11 cellular contexts compared by ENCODE assay signal in genomic region chr5:139193928-139194327, GRCh38. TPM values are rescaled to one million over a fixed set of nuclear protein-coding genes. Genes with fewer than 3 reads are reported as not detected.
DNase-seq lines count a peak whose midpoint lies in the region; ATAC-seq and TF ChIP-seq lines count a peak whose summit lies in the region.
"Had no signal": no experiment of that assay in that cellular context is flagged by ENCODE, and none has a peak within 500 bp of the region (broad histone marks: within the 10 kb centered on the region; RNA-seq: fewer than 3 reads in every experiment).

No MANE protein-coding gene starts in this region.

- H3K36me3 ChIP-seq in Caco-2 (ENCODE audit: control insufficient read depth, insufficient read depth, low read length): no peaks in the 10 kb centered on the region
- no peaks in the 10 kb centered on the region for H3K36me3 ChIP-seq in adrenal gland (replicated peaks in 1 of 2)
- no peaks in the 10 kb centered on the region for H3K36me3 ChIP-seq in liver (ENCODE audit: control insufficient read depth in 4 of 4, insufficient read depth in 3 of 4, low read depth in 1 of 4, low read length in 3 of 4)
- H3K36me3 ChIP-seq in lower lobe of right lung: no peaks in the 10 kb centered on the region
- H3K36me3 ChIP-seq: neutrophil had no signal

- ATAC-seq in lower lobe of right lung (no peak), HG03095 (IDR thresholded peaks at IDR 0.05; ENCODE audit: unreplicated experiment) (no peak)

- H3K27ac ChIP-seq in adrenal gland: peak overlapping the region in 3 of 5 donors; percentile 0 to 66 (median 62)
- H3K27ac ChIP-seq in liver (ENCODE audit: low read depth in 1 of 2, low read length in 2 of 2): no peak overlapping the region
- H3K27ac ChIP-seq in lower lobe of right lung: no peak overlapping the region
- H3K27ac ChIP-seq: neutrophil had no signal

- no peak overlapping the region for H3K9ac ChIP-seq in liver (ENCODE audit: low read depth in 1 of 2, low read length in 2 of 2)

- H3K27me3 ChIP-seq in Caco-2 (replicated peaks; ENCODE audit: control insufficient read depth, insufficient read depth, low read length) (no peaks in the 10 kb centered on the region), adrenal gland (no peaks in the 10 kb centered on the region), liver (ENCODE audit: control insufficient read depth in 4 of 4, insufficient read depth in 4 of 4, low read length in 3 of 4) (no peaks in the 10 kb centered on the region), lower lobe of right lung (ENCODE audit: low read depth) (no peaks in the 10 kb centered on the region)
- H3K27me3 ChIP-seq: neutrophil had no signal

- peaks cover 13% of the 10 kb centered on the region for H3K36me3 Mint-ChIP-seq in Caco-2 (ENCODE audit: insufficient read depth, unreplicated experiment)

- no peaks in the 10 kb centered on the region for H3K9me3 ChIP-seq in Caco-2
- H3K9me3 ChIP-seq in adrenal gland (replicated peaks in 1 of 3): no peaks in the 10 kb centered on the region
- no peaks in the 10 kb centered on the region for H3K9me3 ChIP-seq in liver (ENCODE audit: control insufficient read depth in 4 of 4, low read length in 3 of 4)
- H3K9me3 ChIP-seq in lower lobe of right lung: no peaks in the 10 kb centered on the region
- H3K9me3 ChIP-seq: neutrophil had no signal

- no peaks in the 10 kb centered on the region for H3K27me3 Mint-ChIP-seq in Caco-2 (ENCODE audit: insufficient read depth, unreplicated experiment)
- H3K27me3 Mint-ChIP-seq: brain had no signal

- no peak for TF ChIP-seq POLR2A in adrenal gland (IDR thresholded peaks at IDR 0.05)

- WGBS in adrenal gland, 4 donors: 52 to 78% (median 61%) methylated on average over 1 of the region's 1 CpG
- 91% methylated on average over 1 of the region's 1 CpG for WGBS in liver

- peak in 1 of 2 donors; percentile 46 for TF ChIP-seq RAD21 in liver (IDR thresholded peaks at IDR 0.05)

- H3K9me3 Mint-ChIP-seq in Caco-2 (ENCODE audit: unreplicated experiment): no peaks in the 10 kb centered on the region

- no TSS peak for BruUV-seq in Caco-2 (replicated peaks; lab: Mats Ljungman, UMichigan)

- H3K4me3 Mint-ChIP-seq in Caco-2 (ENCODE audit: unreplicated experiment): no peak overlapping the region

- peak; percentile 11 to 27 for TF ChIP-seq CTCF in Caco-2 (IDR thresholded peaks at IDR 0.05; ENCODE audit: insufficient read depth in 1 of 2, low read depth in 1 of 2, low read length in 1 of 2, severe bottlenecking in 1 of 2, unreplicated experiment in 1 of 2)
- TF ChIP-seq CTCF in adrenal gland (IDR thresholded peaks at IDR 0.05): peak in 5 of 6 experiments; percentile 23 to 47 (median 43)
- TF ChIP-seq CTCF in liver (IDR thresholded peaks at IDR 0.05; ENCODE audit: low read depth, low read length, missing input control): peak; percentile 12
- TF ChIP-seq CTCF in lower lobe of right lung (IDR thresholded peaks at IDR 0.05): no peak

- H3K4me1 ChIP-seq in Caco-2 (peaks cover under 1% of the 10 kb centered on the region; the same call in 1 of the 2 replicates), adrenal gland (replicated peaks in 1 of 2) (peaks cover 22 to 33% of the 10 kb centered on the region in 2 donors), liver (ENCODE audit: control insufficient read depth in 4 of 4, insufficient read depth in 4 of 4, low read length in 3 of 4) (peaks cover 2 to 14% (median 5%) of the 10 kb centered on the region in 4 donors), lower lobe of right lung (peaks cover 35% of the 10 kb centered on the region)

- intact Hi-C loops in Caco-2 (cut with micrococcal nuclease; ENCODE audit: unreplicated experiment): no loop called here
- intact Hi-C loops in adrenal gland (cut with DNase I): no loop called here
- intact Hi-C loops in lower lobe of right lung (cut with DNase I): no loop called here

- POLR2A ChIA-PET in Caco-2 (lab: Charles Lee) (no interaction called here), HEK293T (lab: Yijun Ruan, JAX) (no interaction called here)

- DNase-seq in Caco-2: peak in 1 of 2 experiments; percentile 13
- peak; percentile 35 for DNase-seq in HEK293T (ENCODE audit: extremely low spot score)
- peak in 4 of 7 donors; percentile 28 to 35 (median 34) for DNase-seq in adrenal gland
- no peak for DNase-seq in lower lobe of right lung
- no peak for DNase-seq in effector CD8-positive, alpha-beta T cell (lab: John Stamatoyannopoulos, UW)
- no peak for DNase-seq in DMS153 (lab: John Stamatoyannopoulos, UW)
- DNase-seq: activated CD4-positive, CD25-positive, alpha-beta regulatory T cell treated with anti-CD3 and anti-CD28 coated beads, Interleukin-2, amount 50 U/mL, for 72 hours had no signal

- no peak overlapping the region for H3K27ac Mint-ChIP-seq in Caco-2 (ENCODE audit: unreplicated experiment)

- H3K4me3 ChIP-seq in Caco-2 (ENCODE audit: low read depth, low read length): no peak overlapping the region
- H3K4me3 ChIP-seq in adrenal gland: no peak overlapping the region
- H3K4me3 ChIP-seq in liver (ENCODE audit: low read depth in 1 of 3, low read length in 3 of 3): no peak overlapping the region
- H3K4me3 ChIP-seq in lower lobe of right lung: no peak overlapping the region

- CTCF ChIA-PET in Caco-2 (lab: Charles Lee): no interaction called here
- CTCF ChIA-PET in HEK293T (lab: Yijun Ruan, JAX): interaction anchor here (1.0 to 1.3 kb wide), 2 partner anchors 15 to 29 kb away, joined by 3 read pairs; no protein-coding TSS in a partner anchor

- H3K4me1 Mint-ChIP-seq in Caco-2 (ENCODE audit: low read depth, unreplicated experiment): peaks cover under 1% of the 10 kb centered on the region

TF ChIP-seq in HEK293T, 16 proteins besides CTCF, POLR2A, EP300 and RAD21:
- no peak for TF ChIP-seq ZNF384 (IDR thresholded peaks at IDR 0.05)
- no peak for TF ChIP-seq ELF4 (IDR thresholded peaks at IDR 0.05)

TF ChIP-seq in liver, 16 proteins besides CTCF, POLR2A, EP300 and RAD21 (continues in another document):
- TF ChIP-seq, protein P1, sequence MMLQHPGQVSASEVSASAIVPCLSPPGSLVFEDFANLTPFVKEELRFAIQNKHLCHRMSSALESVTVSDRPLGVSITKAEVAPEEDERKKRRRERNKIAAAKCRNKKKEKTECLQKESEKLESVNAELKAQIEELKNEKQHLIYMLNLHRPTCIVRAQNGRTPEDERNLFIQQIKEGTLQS (IDR thresholded peaks at IDR 0.05): no peak
- TF ChIP-seq SP1 (IDR thresholded peaks at IDR 0.05) (no peak), NR2F2 (IDR thresholded peaks at IDR 0.05) (no peak), FOXA2 (IDR thresholded peaks at IDR 0.05) (no peak), GABPA (IDR thresholded peaks at IDR 0.05 in 1 of 2, conservative IDR thresholded peaks at IDR 0.05 in 1 of 2) (no peak), TAF1 (conservative IDR thresholded peaks at IDR 0.05) (no peak), ZBTB33 (IDR thresholded peaks at IDR 0.05) (no peak), JUND (IDR thresholded peaks at IDR 0.05) (no peak), EGR1 (IDR thresholded peaks at IDR 0.05; ENCODE audit: low read depth in 2 of 2) (no peak), HNF4A (conservative IDR thresholded peaks at IDR 0.05) (no peak), FOXA1 (IDR thresholded peaks at IDR 0.05) (no peak), RXRA (IDR thresholded peaks at IDR 0.05) (no peak), HNF4G (IDR thresholded peaks at IDR 0.05) (no peak), YY1 (IDR thresholded peaks at IDR 0.05) (no peak)
- TF ChIP-seq, protein P2, sequence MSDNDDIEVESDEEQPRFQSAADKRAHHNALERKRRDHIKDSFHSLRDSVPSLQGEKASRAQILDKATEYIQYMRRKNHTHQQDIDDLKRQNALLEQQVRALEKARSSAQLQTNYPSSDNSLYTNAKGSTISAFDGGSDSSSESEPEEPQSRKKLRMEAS (IDR thresholded peaks at IDR 0.05): no peak

RNA-seq across cellular contexts. Expression of gene SIL1, which starts 4.2 kb away (rescaled TPM):
- total RNA-seq in Caco-2 (2022): 29.7 and 31.5 TPM in 2 replicates
- 100 to 1,000 TPM in 7 of 8 donors, 10 to 100 TPM in 1; 81.9 to 171 (median 136) TPM for total RNA-seq in adrenal gland
- 100 to 1,000 TPM; 143 to 313 (median 213) TPM for polyA plus RNA-seq in adrenal gland
- 10 to 100 TPM; 38.1 to 69.5 TPM for total RNA-seq in liver
- polyA plus RNA-seq in liver: 10 to 100 TPM; 82.8 to 95.1 TPM
- total RNA-seq in lower lobe of right lung: 40.6 TPM

Comparison
In these comparisons a context has a peak if more than half of its experiments do, and no peak if none do; other contexts are left out.
1. DNase-seq: peak in HEK293T (single experiment) and adrenal gland (4 of 7); none in lower lobe of right lung (single experiment), effector CD8-positive, alpha-beta T cell (single experiment) and DMS153 (single experiment).
2. H3K27ac ChIP-seq: peak in adrenal gland (3 of 5); none in liver (0 of 2) and lower lobe of right lung (single experiment).